8 cellular contexts compared by ENCODE assay signal in the genomic region with DNA sequence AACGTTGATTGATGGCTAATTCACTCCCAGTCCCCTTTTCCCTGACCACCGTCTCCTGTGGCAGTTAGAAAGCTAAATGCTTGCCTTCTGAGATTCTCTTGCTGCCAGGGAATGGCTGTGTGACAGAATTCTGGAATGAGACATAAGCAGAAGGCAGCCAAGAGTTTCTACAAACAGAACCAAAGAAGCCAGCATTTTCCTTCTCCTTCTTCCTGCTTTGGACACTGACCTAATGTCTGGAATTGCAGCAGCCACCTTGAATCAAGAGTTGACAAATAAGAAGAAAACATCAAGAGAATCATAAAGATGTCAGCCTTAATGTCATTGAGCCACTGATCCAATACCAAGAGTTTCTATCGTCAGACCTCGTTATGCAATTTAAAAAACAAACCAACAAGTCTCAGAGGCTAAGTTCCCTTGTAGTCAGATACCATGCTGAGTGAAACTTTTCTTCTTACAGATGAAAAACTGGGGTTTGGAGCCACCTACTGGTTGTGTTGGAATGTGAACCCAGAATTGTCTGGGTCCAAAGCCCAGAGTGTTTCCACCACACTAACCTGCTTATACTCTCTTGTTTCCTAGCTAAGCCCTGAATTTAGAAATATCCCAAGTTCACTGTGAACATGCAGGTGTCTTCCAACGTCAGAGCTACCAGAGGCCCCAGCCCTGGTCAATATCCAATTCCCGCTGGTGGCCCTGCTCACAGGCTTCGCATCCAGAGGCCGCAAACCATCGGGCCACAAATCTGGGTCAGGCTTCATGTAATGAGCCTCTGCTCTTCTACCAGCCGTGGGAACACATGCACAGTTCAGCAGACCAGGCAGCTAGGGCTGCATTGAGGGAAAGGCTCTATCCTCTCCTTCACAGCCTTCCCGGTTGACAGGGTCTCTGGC. TPM values are rescaled to one million over a fixed set of nuclear protein-coding genes. Genes with fewer than 3 reads are reported as not detected.
DNase-seq lines count a peak whose midpoint lies in the region; ATAC-seq and TF ChIP-seq lines count a peak whose summit lies in the region.

No MANE protein-coding gene starts in this region.

- H3K4me3 Mint-ChIP-seq in activated CD4-positive, alpha-beta T cell treated with anti-CD3 and anti-CD28 coated beads, Interleukin-2, amount 10 ng/mL, durations not matched to agents 24 days and 14 days, result no peak overlapping the region

- H3K4me1 Mint-ChIP-seq in activated CD4-positive, alpha-beta T cell treated with anti-CD3 and anti-CD28 coated beads, Interleukin-2, amount 10 ng/mL, durations not matched to agents 24 days and 14 days, result peaks cover 17% of the 10 kb centered on the region

- DNase-seq in NCI-H510A treated with DMSO at 0.1 percent for 48 hours (lab: John Stamatoyannopoulos, UW), result peak; percentile 82
- peak; percentile 89 for DNase-seq in activated CD4-positive, alpha-beta T cell treated with anti-CD3 and anti-CD28 coated beads, Interleukin-2, amount 10 ng/mL, durations not matched to agents 24 days and 14 days
- peak; percentile 35 for DNase-seq in effector CD4-positive, alpha-beta T cell
- peak; percentile 78 to 81 for DNase-seq in lung microvascular endothelial cell (ENCODE audit: low read depth in 2 of 2)
- DNase-seq in stimulated activated CD8-positive, alpha-beta memory T cell treated with anti-CD3 and anti-CD28 coated beads, Interleukin-15, amount 100 ng/mL, for 1 hour (ENCODE audit: low read depth), result peak; percentile 38
- DNase-seq in NK-92 (lab: John Stamatoyannopoulos, UW; ENCODE audit: unreplicated experiment), result no peak

- intact Hi-C loops in activated CD4-positive, alpha-beta T cell treated with anti-CD3 and anti-CD28 coated beads, Interleukin-2, amount 10 ng/mL, durations not matched to agents 24 days and 14 days (cut with micrococcal nuclease), result loop anchor here (1.0 to 10.0 kb wide), 4 partner anchors 202 to 671 kb away; a partner anchor contains a TSS

- ATAC-seq in HG03108 (IDR thresholded peaks at IDR 0.05; ENCODE audit: unreplicated experiment), result peak; percentile 64

- H3K27me3 Mint-ChIP-seq in activated CD4-positive, alpha-beta T cell treated with anti-CD3 and anti-CD28 coated beads, Interleukin-2, amount 10 ng/mL, durations not matched to agents 24 days and 14 days, result no peaks in the 10 kb centered on the region

- no peaks in the 10 kb centered on the region for H3K36me3 Mint-ChIP-seq in activated CD4-positive, alpha-beta T cell treated with anti-CD3 and anti-CD28 coated beads, Interleukin-2, amount 10 ng/mL, durations not matched to agents 24 days and 14 days (ENCODE audit: low read depth)

- no peaks in the 10 kb centered on the region for H3K9me3 Mint-ChIP-seq in activated CD4-positive, alpha-beta T cell treated with anti-CD3 and anti-CD28 coated beads, Interleukin-2, amount 10 ng/mL, durations not matched to agents 24 days and 14 days

- H3K27ac Mint-ChIP-seq in activated CD4-positive, alpha-beta T cell treated with anti-CD3 and anti-CD28 coated beads, Interleukin-2, amount 10 ng/mL, durations not matched to agents 24 days and 14 days, result no peak overlapping the region

- peak; percentile 67 for TF ChIP-seq CTCF in GM12874 (IDR thresholded peaks at IDR 0.05; ENCODE audit: insufficient read depth, low read depth, low read length)

RNA-seq across cellular contexts. Expression of a gene that starts 42.5 kb away (rescaled TPM):
- 4.2 and 4.8 TPM in 2 replicates for total RNA-seq in activated CD4-positive, alpha-beta T cell treated with anti-CD3 and anti-CD28 coated beads, Interleukin-2, amount 10 ng/mL, durations not matched to agents 24 days and 14 days
- 0.20 and 0.22 TPM in 2 replicates for total RNA-seq in lung microvascular endothelial cell
